33 cellular contexts compared by ENCODE assay signal in genomic region chr22:40723396-40723933, GRCh38. TPM values are rescaled to one million over a fixed set of nuclear protein-coding genes. Genes with fewer than 3 reads are reported as not detected.
"Had no signal": no experiment of that assay in that cellular context is flagged by ENCODE, and none has a peak within 500 bp of the region (broad histone marks: within the 10 kb centered on the region; RNA-seq: fewer than 3 reads in every experiment).

No MANE protein-coding gene starts in this region.

- H3K27me3 Mint-ChIP-seq: activated naive CD8-positive, alpha-beta T cell treated with anti-CD3 and anti-CD28 coated beads, Interleukin-2, amount 10 ng/mL, durations not matched to agents 7 days and 5 days; stimulated activated naive CD8-positive, alpha-beta T cell treated with anti-CD3 and anti-CD28 coated beads, Interleukin-15, Interleukin-2, amounts not matched to agents 100 ng/mL and 50 ng/mL, for 24 hours had no signal

- DNase-seq: activated CD4-positive, alpha-beta T cell treated with anti-CD3 and anti-CD28 coated beads for 48 hours; activated CD4-positive, alpha-beta T cell treated with anti-CD3 and anti-CD28 coated beads, Interleukin-2, amount 50 U/mL, for 48 hours; activated CD8-positive, alpha-beta memory T cell treated with anti-CD3 and anti-CD28 coated beads, Interleukin-2, amount 10 ng/mL, durations not matched to agents 7 days and 5 days; activated effector memory CD4-positive, alpha-beta T cell treated with Interleukin-2 at 50 U/mL for 16 hours; activated naive CD4-positive, alpha-beta T cell treated with anti-CD3 and anti-CD28 coated beads for 36 hours; activated naive CD8-positive, alpha-beta T cell treated with anti-CD3 and anti-CD28 coated beads, Interleukin-2, amount 10 ng/mL, durations not matched to agents 7 days and 5 days; brain microvascular endothelial cell; dorsolateral prefrontal cortex; effector memory CD4-positive, alpha-beta T cell; erythroblast; gastrocnemius medialis; left colon; mammary epithelial cell; midbrain; naive thymus-derived CD4-positive, alpha-beta T cell; nucleus accumbens; pancreas; retina; stimulated activated CD4-positive, alpha-beta T cell treated with anti-CD3 and anti-CD28 coated beads, Interleukin-4, amount 100 ng/mL, for 24 hours; substantia nigra; T-helper 1 cell; upper lobe of left lung had no signal

- H3K9me3 ChIP-seq: ascending aorta, gastrocnemius medialis, pancreas, prostate gland, upper lobe of left lung, vagina had no signal

- H3K4me3 ChIP-seq: ascending aorta, coronary artery, dorsolateral prefrontal cortex, gastrocnemius medialis, hepatocyte, pancreas, prostate gland, skin epidermis, upper lobe of left lung, vagina had no signal

- H3K36me3 Mint-ChIP-seq: stimulated activated effector memory CD8-positive, alpha-beta T cell treated with anti-CD3 and anti-CD28 coated beads, Interleukin-12 subunit alpha, Interleukin-12 subunit beta, amount 100 ng/mL, for 72 hours had no signal

- H3K4me3 Mint-ChIP-seq: activated CD8-positive, alpha-beta memory T cell treated with anti-CD3 and anti-CD28 coated beads, Interleukin-2, amount 10 ng/mL, durations not matched to agents 7 days and 5 days; activated naive CD4-positive, alpha-beta T cell treated with anti-CD3 and anti-CD28 coated beads for 36 hours; activated naive CD8-positive, alpha-beta T cell treated with anti-CD3 and anti-CD28 coated beads, Interleukin-2, amount 10 ng/mL, durations not matched to agents 7 days and 5 days; naive thymus-derived CD4-positive, alpha-beta T cell; stimulated activated effector memory CD8-positive, alpha-beta T cell treated with anti-CD3 and anti-CD28 coated beads, Interleukin-12 subunit alpha, Interleukin-12 subunit beta, amount 100 ng/mL, for 72 hours; stimulated activated naive CD8-positive, alpha-beta T cell treated with anti-CD3 and anti-CD28 coated beads, Interleukin-15, Interleukin-2, amounts not matched to agents 100 ng/mL and 50 ng/mL, for 24 hours had no signal

- H3K4me1 ChIP-seq: gastrocnemius medialis, pancreas, prostate gland had no signal

- ATAC-seq: activated CD4-positive, CD25-positive, alpha-beta regulatory T cell treated with anti-CD3 and anti-CD28 coated beads, Interleukin-2, amount 50 U/mL, for 24 hours; activated CD8-positive, alpha-beta memory T cell treated with anti-CD3 and anti-CD28 coated beads, Interleukin-2, amount 10 ng/mL, durations not matched to agents 7 days and 5 days; gastrocnemius medialis; left colon; naive thymus-derived CD4-positive, alpha-beta T cell; pancreas; sciatic nerve; stimulated activated effector memory CD8-positive, alpha-beta T cell treated with anti-CD3 and anti-CD28 coated beads, Interleukin-12 subunit alpha, Interleukin-12 subunit beta, amount 100 ng/mL, for 72 hours had no signal

- H3K27me3 ChIP-seq: ascending aorta, dorsolateral prefrontal cortex, gastrocnemius medialis, hepatocyte, pancreas, upper lobe of left lung, vagina had no signal

- H3K27ac ChIP-seq: ascending aorta, brain microvascular endothelial cell, coronary artery, dorsolateral prefrontal cortex, gastrocnemius medialis, hepatocyte, pancreas, prostate gland, skin epidermis, upper lobe of left lung, vagina, VCaP had no signal

- H3K9me3 Mint-ChIP-seq: activated naive CD4-positive, alpha-beta T cell treated with anti-CD3 and anti-CD28 coated beads for 36 hours; activated naive CD8-positive, alpha-beta T cell treated with anti-CD3 and anti-CD28 coated beads, Interleukin-2, amount 10 ng/mL, durations not matched to agents 7 days and 5 days; naive thymus-derived CD4-positive, alpha-beta T cell; stimulated activated effector memory CD8-positive, alpha-beta T cell treated with anti-CD3 and anti-CD28 coated beads, Interleukin-12 subunit alpha, Interleukin-12 subunit beta, amount 100 ng/mL, for 72 hours; stimulated activated naive CD8-positive, alpha-beta T cell treated with anti-CD3 and anti-CD28 coated beads, Interleukin-15, Interleukin-2, amounts not matched to agents 100 ng/mL and 50 ng/mL, for 24 hours had no signal

- H3K36me3 ChIP-seq: ascending aorta, brain microvascular endothelial cell, gastrocnemius medialis, pancreas, prostate gland, upper lobe of left lung, vagina had no signal

RNA-seq across cellular contexts. Expression of gene MCHR1, which starts 44.2 kb away (rescaled TPM):
- total RNA-seq: activated CD8-positive, alpha-beta memory T cell treated with anti-CD3 and anti-CD28 coated beads, Interleukin-2, amount 10 ng/mL, durations not matched to agents 7 days and 5 days; activated naive CD4-positive, alpha-beta T cell treated with anti-CD3 and anti-CD28 coated beads for 36 hours; activated naive CD8-positive, alpha-beta T cell treated with anti-CD3 and anti-CD28 coated beads, Interleukin-2, amount 10 ng/mL, durations not matched to agents 7 days and 5 days; ascending aorta; left colon; naive thymus-derived CD4-positive, alpha-beta T cell; vagina had no signal
